ENCODE assay signal across 10 cellular contexts in genomic region chr3:4670352-4670751, GRCh38.
DNase-seq lines count a peak whose midpoint lies in the region; ATAC-seq, FAIRE-seq and TF ChIP-seq lines count a peak whose summit lies in the region.
"Had no signal": no experiment of that assay in that cellular context is flagged by ENCODE, and none has a peak within 500 bp of the region (broad histone marks: within the 10 kb centered on the region; RNA-seq: fewer than 3 reads in every experiment).

No MANE protein-coding gene starts in this region.

- no peak for FAIRE-seq in A549 (lab: Jason Lieb, UNC)

- no peak overlapping the region for H3K4me3 ChIP-seq in A549
- H3K4me3 ChIP-seq in Panc1 (ENCODE audit: low read depth in 2 of 2, low read length in 2 of 2), result no peak overlapping the region
- no peak overlapping the region for H3K4me3 ChIP-seq in fibroblast of mammary gland (ENCODE audit: control insufficient read depth, low read depth, low read length)
- no peak overlapping the region for H3K4me3 ChIP-seq in MG63
- no peak overlapping the region for H3K4me3 ChIP-seq in uterus

- TF ChIP-seq RAD21 in A549 (conservative IDR thresholded peaks at IDR 0.05 in 1 of 2, IDR thresholded peaks at IDR 0.05 in 1 of 2), result peak; percentile 31 to 54; a peak in 3 of 5 replicates

- TF ChIP-seq EP300 in A549 (IDR thresholded peaks at IDR 0.05), result no peak

- POLR2A ChIA-PET in A549 (lab: Yijun Ruan, JAX) (no interaction called here), Panc1 (lab: Charles Lee) (no interaction called here)

- WGBS in A549 (ENCODE audit: missing lambda C conversion rate), result 43% methylated on average over 5 of the region's 5 CpGs

- H3K36me3 ChIP-seq in Panc1 (ENCODE audit: control insufficient read depth, insufficient read depth, low read length) (no peaks in the 10 kb centered on the region), MG63 (no peaks in the 10 kb centered on the region), uterus (no peaks in the 10 kb centered on the region)

- no peaks in the 10 kb centered on the region for H3K4me1 ChIP-seq in A549
- H3K4me1 ChIP-seq in Panc1 (ENCODE audit: control insufficient read depth, insufficient read depth, low read length), result no peaks in the 10 kb centered on the region
- no peaks in the 10 kb centered on the region for H3K4me1 ChIP-seq in uterus

- CTCF ChIA-PET in A549 (lab: Yijun Ruan, JAX), result interaction anchor here (0.9 to 2.2 kb wide), 3 partner anchors 12 to 518 kb away, joined by 3 to 6 read pairs (median 3); no protein-coding TSS in a partner anchor
- CTCF ChIA-PET in Panc1 (lab: Charles Lee), result interaction anchor here (0.6 kb wide), 1 partner anchor 603 kb away, joined by 5 read pairs; no protein-coding TSS in a partner anchor

- DNase-seq in A549 (ENCODE audit: low read depth in 1 of 2, low spot score in 1 of 2) (peak; percentile 35 to 51), GM10266 (ENCODE audit: extremely low spot score) (no peak), Panc1 (ENCODE audit: low read depth, low spot score) (no peak), fibroblast of mammary gland (ENCODE audit: low read depth) (no peak), MG63 (no peak), uterus (no peak), LoVo (ENCODE audit: low spot score) (no peak), UCSD-AML1 (lab: John Stamatoyannopoulos, UW; ENCODE audit: unreplicated experiment) (no peak)

- BruUV-seq in Panc1 (replicated peaks; lab: Mats Ljungman, UMichigan), result no TSS peak

- intact Hi-C loops in Panc1 (cut with micrococcal nuclease; ENCODE audit: unreplicated experiment), result no loop called here
- intact Hi-C loops in uterus (cut with DNase I; ENCODE audit: low total_unique reads), result no loop called here

- peak; percentile 41 for TF ChIP-seq CTCF in A549 (IDR thresholded peaks at IDR 0.05)
- TF ChIP-seq CTCF in GM10266 (IDR thresholded peaks at IDR 0.05; ENCODE audit: control insufficient read depth, insufficient read depth, low read depth, missing control alignments), result peak; percentile 27
- TF ChIP-seq CTCF in Panc1 (IDR thresholded peaks at IDR 0.05), result peak; percentile 74
- TF ChIP-seq CTCF in fibroblast of mammary gland (conservative IDR thresholded peaks at IDR 0.05; ENCODE audit: control insufficient read depth, insufficient read depth, low read depth, low read length), result peak; percentile 33
- TF ChIP-seq CTCF in uterus (IDR thresholded peaks at IDR 0.05), result peak in 2 of 4 experiments; percentile 4 to 26

- H3K4me2 ChIP-seq in A549, result no peak overlapping the region

- in situ Hi-C loops in Panc1 (cut with HindIII; ENCODE audit: low pct_unique_long_range_greater_than_20kb, low sequenced_read_pairs), result no loop called here

- TF ChIP-seq POLR2A in A549 (IDR thresholded peaks at IDR 0.05; ENCODE audit: low read length) (no peak), uterus (IDR thresholded peaks at IDR 0.05) (no peak)

- ATAC-seq in A549, result peak; percentile 90 to 95
- peak; percentile 81 for ATAC-seq in Panc1
- ATAC-seq: Right ventricle myocardium inferior had no signal

- no peaks in the 10 kb centered on the region for H3K27me3 ChIP-seq in Panc1 (ENCODE audit: control insufficient read depth, insufficient read depth, low read length)
- no peaks in the 10 kb centered on the region for H3K27me3 ChIP-seq in MG63
- no peaks in the 10 kb centered on the region for H3K27me3 ChIP-seq in uterus

- H3K9me3 ChIP-seq in A549 (no peaks in the 10 kb centered on the region), Panc1 (ENCODE audit: control insufficient read depth, insufficient read depth, low read depth, low read length) (no peaks in the 10 kb centered on the region), MG63 (no peaks in the 10 kb centered on the region), uterus (no peaks in the 10 kb centered on the region)

- H3K27ac ChIP-seq in A549, result no peak overlapping the region
- H3K27ac ChIP-seq in Panc1 (ENCODE audit: low read length), result no peak overlapping the region
- H3K27ac ChIP-seq in uterus, result peak overlapping the region in 1 of 2 donors; percentile 93
- H3K27ac ChIP-seq: epithelial cell of prostate had no signal

TF ChIP-seq in A549, 52 proteins besides CTCF, POLR2A, EP300 and RAD21:
- TF ChIP-seq RCOR1 (IDR thresholded peaks at IDR 0.05; ENCODE audit: low read depth, low read length) (no peak), PHF8 (IDR thresholded peaks at IDR 0.05; ENCODE audit: borderline replicate concordance, low read depth) (no peak), SREBF2 (IDR thresholded peaks at IDR 0.05) (no peak), MAFK (IDR thresholded peaks at IDR 0.05; ENCODE audit: partially characterized antibody) (no peak), TP53 (CRISPR knock-in tag; IDR thresholded peaks at IDR 0.05) (no peak), ZFP36 (IDR thresholded peaks at IDR 0.05; ENCODE audit: borderline replicate concordance, partially characterized antibody) (no peak), NFE2L2 (conservative IDR thresholded peaks at IDR 0.05; ENCODE audit: low read length) (no peak), SMC3 (IDR thresholded peaks at IDR 0.05) (no peak; the same call in 2 of the 3 replicates), KDM5A (IDR thresholded peaks at IDR 0.05) (no peak), ESRRA (IDR thresholded peaks at IDR 0.05; ENCODE audit: borderline replicate concordance, low read length) (no peak), CBX8 (IDR thresholded peaks at IDR 0.05) (no peak), NR3C1 (IDR thresholded peaks at IDR 0.05) (no peak), REST (IDR thresholded peaks at IDR 0.05) (no peak), FOXS1 (CRISPR knock-in tag; IDR thresholded peaks at IDR 0.05) (no peak), PBX3 (IDR thresholded peaks at IDR 0.05) (no peak), HEYL (CRISPR knock-in tag; IDR thresholded peaks at IDR 0.05) (no peak), ZNF302 (CRISPR knock-in tag; IDR thresholded peaks at IDR 0.05) (no peak), ATOH8 (CRISPR knock-in tag; IDR thresholded peaks at IDR 0.05; ENCODE audit: low read depth) (no peak)
TF ChIP-seq in A549: peak in this region for 0.

Comparison
In these comparisons a context has a peak if more than half of its experiments do, and no peak if none do; other contexts are left out.
1. DNase-seq: peak in A549 (2 of 2); none in GM10266 (single experiment), Panc1 (single experiment), fibroblast of mammary gland (single experiment), MG63 (single experiment), uterus (0 of 2), LoVo (single experiment) and UCSD-AML1 (single experiment).